In the genomic region with DNA sequence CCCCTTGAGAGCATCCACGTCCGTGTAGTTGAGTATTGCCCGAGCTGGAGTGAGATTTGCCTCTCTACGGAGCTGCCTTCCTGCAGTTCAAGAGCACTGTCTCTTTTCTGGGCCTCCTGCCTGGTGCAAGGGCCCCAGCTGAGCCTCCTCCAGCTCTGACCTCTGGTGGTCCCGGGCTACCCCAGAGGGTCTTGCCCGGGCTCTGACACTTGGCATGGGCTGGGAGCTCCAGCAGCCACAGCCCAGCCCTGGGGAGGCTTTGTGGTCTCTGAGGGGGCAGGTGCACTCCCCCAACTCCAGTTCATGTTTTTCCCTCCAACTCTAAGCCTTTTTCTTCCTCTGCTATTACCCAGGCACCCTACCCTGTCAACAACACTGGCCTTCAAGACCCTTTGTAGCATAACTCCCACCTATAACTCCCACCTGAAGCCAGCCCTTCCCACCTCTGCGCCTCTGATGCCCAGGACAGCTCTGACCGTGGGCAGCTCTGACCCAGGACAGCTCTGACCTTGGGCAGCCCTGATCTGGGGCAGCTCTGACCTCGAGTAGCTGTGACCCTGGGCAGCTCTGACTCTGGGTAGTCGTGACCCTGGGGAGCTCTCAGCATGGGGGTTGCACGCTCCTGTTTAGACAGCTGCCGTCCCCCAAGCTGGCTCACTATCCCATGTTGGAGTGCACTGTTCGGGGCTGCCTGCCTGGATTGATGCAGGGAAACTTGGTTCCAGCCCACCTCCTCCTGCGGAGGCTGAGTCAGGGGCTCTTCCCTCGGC, we compare ENCODE assay signal across 7 cellular contexts.
DNase-seq lines count a peak whose midpoint lies in the region; ATAC-seq and TF ChIP-seq lines count a peak whose summit lies in the region.
"Not testable (repeated sequence)": the region's sequence is repeated elsewhere in the genome, so short reads cannot be mapped to it uniquely, and the experiment has no call there.

No MANE protein-coding gene starts in this region.

- TF ChIP-seq EP300 in suprapubic skin (IDR thresholded peaks at IDR 0.05), result not testable (repeated sequence)

- H3K36me3 Mint-ChIP-seq in activated CD8-positive, alpha-beta memory T cell treated with anti-CD3 and anti-CD28 coated beads, Interleukin-2, amount 10 ng/mL, durations not matched to agents 7 days and 5 days, result not testable (repeated sequence)
- peaks cover 13% of the 10 kb centered on the region for H3K36me3 Mint-ChIP-seq in effector memory CD8-positive, alpha-beta T cell (ENCODE audit: insufficient read depth)

- not testable (repeated sequence) for H3K27ac Mint-ChIP-seq in activated CD8-positive, alpha-beta memory T cell treated with anti-CD3 and anti-CD28 coated beads, Interleukin-2, amount 10 ng/mL, durations not matched to agents 7 days and 5 days
- peak overlapping the region in 1 of 2 donors; percentile 65 for H3K27ac Mint-ChIP-seq in effector memory CD8-positive, alpha-beta T cell

- peak; percentile 27 for DNase-seq in NB4 (ENCODE audit: low read depth)
- peak; percentile 39 for DNase-seq in activated CD8-positive, alpha-beta memory T cell treated with anti-CD3 and anti-CD28 coated beads, Interleukin-2, amount 10 ng/mL, durations not matched to agents 7 days and 5 days
- peak; percentile 8 for DNase-seq in activated naive CD4-positive, alpha-beta T cell treated with anti-CD3 and anti-CD28 coated beads, Interleukin-2, amount 50 U/mL, for 16 hours
- DNase-seq in effector memory CD8-positive, alpha-beta T cell, result peak in 2 of 3 experiments; percentile 0
- peak; percentile 11 to 28 (median 26) for DNase-seq in right lobe of liver
- peak; percentile 53 for DNase-seq in sciatic nerve (ENCODE audit: low spot score)
- peak; percentile 57 to 60 for DNase-seq in suprapubic skin (ENCODE audit: low spot score in 2 of 2)

- not testable (repeated sequence) for H3K27me3 ChIP-seq in right lobe of liver, suprapubic skin

- peaks cover 25% of the 10 kb centered on the region for H3K4me1 Mint-ChIP-seq in activated CD8-positive, alpha-beta memory T cell treated with anti-CD3 and anti-CD28 coated beads, Interleukin-2, amount 10 ng/mL, durations not matched to agents 7 days and 5 days
- H3K4me1 Mint-ChIP-seq in effector memory CD8-positive, alpha-beta T cell (ENCODE audit: low read depth in 2 of 2), result peaks cover 12 to 24% of the 10 kb centered on the region in 2 donors

- TF ChIP-seq CTCF in NB4 (IDR thresholded peaks at IDR 0.05; ENCODE audit: low read depth, low read length); right lobe of liver (IDR thresholded peaks at IDR 0.05); suprapubic skin (IDR thresholded peaks at IDR 0.05): not testable (repeated sequence)

- intact Hi-C loops in right lobe of liver (cut with DNase I); sciatic nerve (cut with DNase I): not testable (repeated sequence)

- not testable (repeated sequence) for H3K9me3 ChIP-seq in right lobe of liver, suprapubic skin

- not testable (repeated sequence) for H3K27ac ChIP-seq in right lobe of liver, suprapubic skin

- not testable (repeated sequence) for H3K4me3 Mint-ChIP-seq in activated CD8-positive, alpha-beta memory T cell treated with anti-CD3 and anti-CD28 coated beads, Interleukin-2, amount 10 ng/mL, durations not matched to agents 7 days and 5 days
- peak overlapping the region in 1 of 2 donors; percentile 18 for H3K4me3 Mint-ChIP-seq in effector memory CD8-positive, alpha-beta T cell

- H3K36me3 ChIP-seq in right lobe of liver, suprapubic skin: not testable (repeated sequence)

- ATAC-seq in activated CD8-positive, alpha-beta memory T cell treated with anti-CD3 and anti-CD28 coated beads, Interleukin-2, amount 10 ng/mL, durations not matched to agents 7 days and 5 days; effector memory CD8-positive, alpha-beta T cell (replicated peaks); right lobe of liver; sciatic nerve: not testable (repeated sequence)

- not testable (repeated sequence) for TF ChIP-seq POLR2A in NB4 (IDR thresholded peaks at IDR 0.05; ENCODE audit: extremely low read depth, insufficient read length); right lobe of liver (IDR thresholded peaks at IDR 0.05); suprapubic skin (IDR thresholded peaks at IDR 0.05)

- not testable (repeated sequence) for H3K27me3 Mint-ChIP-seq in activated CD8-positive, alpha-beta memory T cell treated with anti-CD3 and anti-CD28 coated beads, Interleukin-2, amount 10 ng/mL, durations not matched to agents 7 days and 5 days; effector memory CD8-positive, alpha-beta T cell

- H3K9me3 Mint-ChIP-seq in activated CD8-positive, alpha-beta memory T cell treated with anti-CD3 and anti-CD28 coated beads, Interleukin-2, amount 10 ng/mL, durations not matched to agents 7 days and 5 days (ENCODE audit: low read depth); effector memory CD8-positive, alpha-beta T cell: not testable (repeated sequence)

- not testable (repeated sequence) for H3K4me3 ChIP-seq in NB4 (ENCODE audit: low read depth, low read length); right lobe of liver; suprapubic skin

- not testable (repeated sequence) for H3K4me1 ChIP-seq in right lobe of liver
- peaks cover 27% of the 10 kb centered on the region for H3K4me1 ChIP-seq in suprapubic skin

- WGBS in right lobe of liver (ENCODE audit: insufficient coverage, low coverage, low lambda C conversion rate, missing lambda C conversion rate), result 38% methylated on average over 2 of the region's 15 CpGs
- WGBS in suprapubic skin, result 75% methylated on average over 2 of the region's 15 CpGs

- CTCF ChIA-PET in activated CD8-positive, alpha-beta memory T cell treated with anti-CD3 and anti-CD28 coated beads, Interleukin-2, amount 10 ng/mL, durations not matched to agents 7 days and 5 days (lab: Charles Lee), result not testable (repeated sequence)

Comparison
In these comparisons a context has a peak if more than half of its experiments do, and no peak if none do; other contexts are left out.
1. DNase-seq: peak in every context shown above with its lines; median percentile 58 in suprapubic skin; 53 in sciatic nerve; 39 in activated CD8-positive, alpha-beta memory T cell treated with anti-CD3 and anti-CD28 coated beads, Interleukin-2, amount 10 ng/mL, durations not matched to agents 7 days and 5 days; 27 in NB4; 26 in right lobe of liver; 8 in activated naive CD4-positive, alpha-beta T cell treated with anti-CD3 and anti-CD28 coated beads, Interleukin-2, amount 50 U/mL, for 16 hours; 0 in effector memory CD8-positive, alpha-beta T cell.